8 cellular contexts compared by ENCODE assay signal in genomic region chr17:7403043-7403901, GRCh38. TPM values are rescaled to one million over a fixed set of nuclear protein-coding genes. Genes with fewer than 3 reads are reported as not detected.
A peak's percentile ranks its signal among the peaks of the same experiment; 100 is the strongest.
DNase-seq lines count a peak whose midpoint lies in the region; ATAC-seq and TF ChIP-seq lines count a peak whose summit lies in the region.

No MANE protein-coding gene starts in this region.

- H3K4me1 ChIP-seq in DND-41 (ENCODE audit: insufficient read depth, low read length), result peaks cover 25% of the 10 kb centered on the region
- H3K4me1 ChIP-seq in Karpas-422 (ENCODE audit: low read length), result peaks cover 9% of the 10 kb centered on the region
- H3K4me1 ChIP-seq in neutrophil (ENCODE audit: control insufficient read depth in 1 of 2, insufficient read depth in 1 of 2, low read depth in 1 of 2, low read length in 1 of 2), result peaks cover 14 to 30% of the 10 kb centered on the region in 2 experiments

- H4K20me1 ChIP-seq in DND-41 (ENCODE audit: insufficient read depth, low read length), result no peaks in the 10 kb centered on the region
- no peaks in the 10 kb centered on the region; the same call in 1 of the 2 replicates for H4K20me1 ChIP-seq in Karpas-422 (ENCODE audit: insufficient read depth, low read depth, low read length)

- no peaks in the 10 kb centered on the region for H3K36me3 ChIP-seq in DND-41 (ENCODE audit: insufficient read depth, low read length)
- H3K36me3 ChIP-seq in Karpas-422 (ENCODE audit: insufficient read depth, low read length), result no peaks in the 10 kb centered on the region
- H3K36me3 ChIP-seq in neutrophil, result no peaks in the 10 kb centered on the region

- H3K9me3 ChIP-seq in DND-41 (ENCODE audit: insufficient read depth, low read length, severe bottlenecking) (no peaks in the 10 kb centered on the region), Karpas-422 (ENCODE audit: low read length) (no peaks in the 10 kb centered on the region), neutrophil (no peaks in the 10 kb centered on the region)

- peak overlapping the region; percentile 92 for H3K27ac Mint-ChIP-seq in activated CD4-positive, alpha-beta memory T cell treated with anti-CD3 and anti-CD28 coated beads for 36 hours

- CTCF ChIA-PET in activated CD4-positive, alpha-beta memory T cell treated with anti-CD3 and anti-CD28 coated beads for 36 hours (lab: Charles Lee), result interaction anchor here (0.8 to 3.0 kb wide), 9 partner anchors 19 to 690 kb away, joined by 3 to 25 read pairs (median 3); partner anchors contain the start of genes SENP3 and TP53

- peak overlapping the region; percentile 94 for H3K4me2 ChIP-seq in DND-41 (ENCODE audit: insufficient read depth, low read length)
- peak overlapping the region; percentile 94 for H3K4me2 ChIP-seq in Karpas-422 (ENCODE audit: low read depth, low read length, poor library complexity, severe bottlenecking)

- no peaks in the 10 kb centered on the region for H3K36me3 Mint-ChIP-seq in activated CD4-positive, alpha-beta memory T cell treated with anti-CD3 and anti-CD28 coated beads for 36 hours

- H3K79me2 ChIP-seq in DND-41 (ENCODE audit: insufficient read depth, low read length) (peaks cover 9% of the 10 kb centered on the region; the same call in 1 of the 2 replicates), Karpas-422 (ENCODE audit: low read length) (no peaks in the 10 kb centered on the region)

- no peak for TF ChIP-seq CTCF in DND-41 (IDR thresholded peaks at IDR 0.05; ENCODE audit: borderline replicate concordance, extremely low read depth, low read length, poor library complexity, severe bottlenecking)
- no peak for TF ChIP-seq CTCF in fibroblast of villous mesenchyme (IDR thresholded peaks at IDR 0.05; ENCODE audit: insufficient read depth, low read depth, low read length)
- TF ChIP-seq CTCF in neutrophil (IDR thresholded peaks at IDR 0.05), result no peak
- no peak for TF ChIP-seq CTCF in GM13976 (IDR thresholded peaks at IDR 0.05; ENCODE audit: borderline replicate concordance, control extremely low read depth, extremely low read depth, insufficient read depth, missing control alignments)

- in situ Hi-C loops in GM13976 (cut with MboI; ENCODE audit: low sequenced_read_pairs, unreplicated experiment), result no loop called here

- H3K27me3 Mint-ChIP-seq in activated CD4-positive, alpha-beta memory T cell treated with anti-CD3 and anti-CD28 coated beads for 36 hours, result no peaks in the 10 kb centered on the region

- no peak for ATAC-seq in DND-41 (ENCODE audit: insufficient read depth, low read depth)

- H3K27ac ChIP-seq in DND-41 (ENCODE audit: low read length), result peak overlapping the region; percentile 83
- peak overlapping the region; percentile 69 for H3K27ac ChIP-seq in Karpas-422 (ENCODE audit: low read length)
- peak overlapping the region; percentile 72 for H3K27ac ChIP-seq in neutrophil

- H2AFZ ChIP-seq in DND-41 (ENCODE audit: low read depth, low read length) (peak overlapping the region; percentile 71), Karpas-422 (ENCODE audit: low read length) (peak overlapping the region; percentile 85; the same call in 1 of the 2 replicates)

- H3K4me3 ChIP-seq in DND-41 (ENCODE audit: low read depth in 1 of 2, low read length in 2 of 2), result peak overlapping the region; percentile 73 to 89
- H3K4me3 ChIP-seq in Karpas-422 (ENCODE audit: low read length), result peak overlapping the region; percentile 91
- peak overlapping the region; percentile 75 for H3K4me3 ChIP-seq in fibroblast of villous mesenchyme (ENCODE audit: low read depth, low read length)
- peak overlapping the region; percentile 65 to 71 for H3K4me3 ChIP-seq in neutrophil (ENCODE audit: low read depth in 1 of 2, low read length in 1 of 2)

- peak overlapping the region; percentile 97 for H3K4me3 Mint-ChIP-seq in activated CD4-positive, alpha-beta memory T cell treated with anti-CD3 and anti-CD28 coated beads for 36 hours

- DNase-seq in DND-41 (peak; percentile 65), Karpas-422 (peak; percentile 74), fibroblast of villous mesenchyme (ENCODE audit: low read depth) (no peak), NCI-H2029 (lab: John Stamatoyannopoulos, UW) (no peak), GM13976 (ENCODE audit: low spot score) (no peak), COLO829 (ENCODE audit: low spot score) (no peak)
- peak; percentile 37 for DNase-seq in activated CD4-positive, alpha-beta memory T cell treated with anti-CD3 and anti-CD28 coated beads for 36 hours

- H3K9me2 ChIP-seq in Karpas-422 (replicated peaks; ENCODE audit: insufficient read depth, low read length), result no peaks in the 10 kb centered on the region

- H3K4me1 Mint-ChIP-seq in activated CD4-positive, alpha-beta memory T cell treated with anti-CD3 and anti-CD28 coated beads for 36 hours (ENCODE audit: low read depth), result peaks cover 25% of the 10 kb centered on the region

- H3K9ac ChIP-seq in DND-41 (ENCODE audit: low read depth, low read length), result peak overlapping the region; percentile 82
- peak overlapping the region; percentile 91 for H3K9ac ChIP-seq in Karpas-422 (ENCODE audit: low read length)

- H3K9me3 Mint-ChIP-seq in activated CD4-positive, alpha-beta memory T cell treated with anti-CD3 and anti-CD28 coated beads for 36 hours, result no peaks in the 10 kb centered on the region

- POLR2A ChIA-PET in activated CD4-positive, alpha-beta memory T cell treated with anti-CD3 and anti-CD28 coated beads for 36 hours (lab: Charles Lee), result interaction anchor here (1.0 to 1.5 kb wide), 8 partner anchors 9 to 284 kb away, joined by 3 to 8 read pairs (median 4); partner anchors contain the start of genes PLSCR3, POLR2A, TP53 and WRAP53

- intact Hi-C loops in activated CD4-positive, alpha-beta memory T cell treated with anti-CD3 and anti-CD28 coated beads for 36 hours (cut with micrococcal nuclease), result loop anchor here (5.0 kb wide), 1 partner anchor 96 kb away; the partner anchor contains the start of gene EIF5A

- H3K27me3 ChIP-seq in DND-41 (ENCODE audit: insufficient read depth, low read length, poor library complexity), result no peaks in the 10 kb centered on the region
- H3K27me3 ChIP-seq in Karpas-422 (ENCODE audit: low read length), result no peaks in the 10 kb centered on the region
- H3K27me3 ChIP-seq in neutrophil, result peaks cover 41% of the 10 kb centered on the region

RNA-seq across cellular contexts. Expression of gene TMEM256, which starts 0.6 kb away (rescaled TPM):
- 262 and 330 TPM in 2 replicates for total RNA-seq in Karpas-422 (2014; rRNA removed; shearing (Covaris generic); ENCODE audit: low replicate concordance)
- total RNA-seq in activated CD4-positive, alpha-beta memory T cell treated with anti-CD3 and anti-CD28 coated beads for 36 hours, result 10 to 100 TPM; 87.0 to 88.5 TPM
- total RNA-seq in fibroblast of villous mesenchyme, result 147 and 162 TPM in 2 replicates

RNA-seq across cellular contexts. Expression of gene NLGN2, which starts 4.4 kb away (rescaled TPM):
- total RNA-seq in Karpas-422 (2014; rRNA removed; shearing (Covaris generic); ENCODE audit: low replicate concordance), result not detected in 2 replicates
- total RNA-seq in activated CD4-positive, alpha-beta memory T cell treated with anti-CD3 and anti-CD28 coated beads for 36 hours, result 1 to 10 TPM; 9.0 to 9.9 TPM
- total RNA-seq in fibroblast of villous mesenchyme, result 8.1 and 9.5 TPM in 2 replicates

RNA-seq across cellular contexts. Expression of gene PLSCR3, which starts 8.9 kb away (rescaled TPM):
- 39.8 and 40.4 TPM in 2 replicates for total RNA-seq in Karpas-422 (2014; rRNA removed; shearing (Covaris generic); ENCODE audit: low replicate concordance)
- 10 to 100 TPM; 78.2 to 87.0 TPM for total RNA-seq in activated CD4-positive, alpha-beta memory T cell treated with anti-CD3 and anti-CD28 coated beads for 36 hours
- 16.8 and 28.3 TPM in 2 replicates for total RNA-seq in fibroblast of villous mesenchyme

RNA-seq across cellular contexts. Expression of gene SPEM1, which starts 16.9 kb away (rescaled TPM):
- total RNA-seq in Karpas-422 (2014; rRNA removed; shearing (Covaris generic); ENCODE audit: low replicate concordance), result not detected in 2 replicates
- total RNA-seq in activated CD4-positive, alpha-beta memory T cell treated with anti-CD3 and anti-CD28 coated beads for 36 hours, result not detected
- not detected in 2 replicates for total RNA-seq in fibroblast of villous mesenchyme

RNA-seq across cellular contexts. Expression of gene SPEM2, which starts 22.1 kb away (rescaled TPM):
- total RNA-seq in Karpas-422 (2014; rRNA removed; shearing (Covaris generic); ENCODE audit: low replicate concordance), result not detected in 2 replicates
- not detected for total RNA-seq in activated CD4-positive, alpha-beta memory T cell treated with anti-CD3 and anti-CD28 coated beads for 36 hours
- not detected in 2 replicates for total RNA-seq in fibroblast of villous mesenchyme

Comparison
In these comparisons a context has a peak if more than half of its experiments do, and no peak if none do; other contexts are left out.
1. DNase-seq: peak in DND-41 (single experiment), Karpas-422 (single experiment) and activated CD4-positive, alpha-beta memory T cell treated with anti-CD3 and anti-CD28 coated beads for 36 hours (single experiment); none in fibroblast of villous mesenchyme (single experiment), NCI-H2029 (single experiment), GM13976 (single experiment) and COLO829 (single experiment).
2. Peak in every context shown above with its lines, with median percentiles within 50 percentile points of each other: H3K27ac ChIP-seq and H3K4me3 ChIP-seq.